Comparison of ENCODE assay signal across 16 cellular contexts in the genomic region with DNA sequence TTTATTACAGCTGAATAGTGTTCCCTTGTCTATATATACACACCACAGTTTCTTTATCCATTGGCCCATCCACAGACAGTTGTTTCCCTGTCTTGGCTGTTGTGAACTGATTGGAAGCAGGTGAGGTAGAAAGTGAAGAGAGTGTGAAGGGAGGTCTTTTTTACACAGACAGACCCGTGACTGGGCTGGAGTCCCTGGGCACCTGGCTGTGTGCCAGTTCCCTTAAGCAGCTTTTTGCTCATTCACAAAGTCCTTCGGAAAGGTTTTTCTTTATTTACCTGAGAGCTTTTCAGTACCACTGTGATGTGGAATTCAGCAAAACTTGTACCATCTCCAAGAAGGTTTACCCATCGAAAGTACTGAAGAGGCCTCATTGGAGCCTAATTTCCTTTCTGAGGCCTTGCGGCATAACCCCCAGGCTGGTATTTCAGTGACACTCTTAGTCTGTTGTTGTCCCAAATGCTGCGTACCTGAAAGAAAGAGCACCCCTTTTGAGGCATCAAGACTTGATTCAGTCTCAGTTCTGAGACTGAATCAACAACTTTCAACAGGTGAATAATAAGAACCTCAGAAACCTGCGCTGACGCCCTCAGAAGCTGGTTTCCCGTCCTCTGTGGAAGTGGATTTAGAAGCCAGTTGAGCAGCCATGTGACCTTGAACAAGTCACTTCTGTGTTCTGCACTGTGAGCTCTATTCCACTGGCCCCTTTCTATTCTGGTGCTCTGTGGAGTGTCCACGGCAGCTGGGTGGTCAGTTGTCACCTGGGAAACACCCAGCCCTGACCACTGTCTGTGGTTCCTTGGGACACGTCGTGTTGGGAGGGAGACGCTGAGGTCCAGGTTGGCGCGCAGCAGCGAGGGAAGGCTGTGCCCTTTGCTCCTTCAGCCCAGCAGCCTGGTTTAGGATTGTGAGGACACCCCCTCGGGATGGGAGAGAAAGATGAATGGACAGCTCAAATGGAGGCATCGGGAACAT. TPM values are rescaled to one million over a fixed set of nuclear protein-coding genes. Genes with fewer than 3 reads are reported as not detected.
A peak's percentile ranks its signal among the peaks of the same experiment; 100 is the strongest.
DNase-seq lines count a peak whose midpoint lies in the region; ATAC-seq and TF ChIP-seq lines count a peak whose summit lies in the region.
"Had no signal": no experiment of that assay in that cellular context is flagged by ENCODE, and none has a peak within 500 bp of the region (broad histone marks: within the 10 kb centered on the region; RNA-seq: fewer than 3 reads in every experiment).

No MANE protein-coding gene starts in this region.

- H3K27ac ChIP-seq in CD4-positive, CD25-positive, alpha-beta regulatory T cell (ENCODE audit: insufficient read depth, low read length, poor library complexity, severe bottlenecking): peak overlapping the region; percentile 26
- H3K27ac ChIP-seq in CD8-positive, alpha-beta T cell (ENCODE audit: low read depth, low read length): no peak overlapping the region
- peak overlapping the region in 1 of 2 donors; percentile 19 for H3K27ac ChIP-seq in tibial artery
- H3K27ac ChIP-seq: esophagus squamous epithelium, KMS-11 had no signal

- H3K4me1 Mint-ChIP-seq in CD4-positive, CD25-positive, alpha-beta regulatory T cell: peaks cover 14 to 32% (median 21%) of the 10 kb centered on the region in 4 donors
- H3K4me1 Mint-ChIP-seq in CD8-positive, alpha-beta T cell (ENCODE audit: low read depth): peaks cover 28% of the 10 kb centered on the region
- H3K4me1 Mint-ChIP-seq in activated T-helper 17 cell treated with anti-CD3 and anti-CD28 coated beads, Interleukin-2, amount 50 U/mL, for 72 hours: peaks cover 59% of the 10 kb centered on the region
- peaks cover 0 to 9% (median 4%) of the 10 kb centered on the region in 3 donors for H3K4me1 Mint-ChIP-seq in naive B cell

- H3K36me3 ChIP-seq in CD4-positive, CD25-positive, alpha-beta regulatory T cell (ENCODE audit: control insufficient read depth, insufficient read depth, low read length): peaks cover 81% of the 10 kb centered on the region
- peaks cover 34% of the 10 kb centered on the region for H3K36me3 ChIP-seq in CD8-positive, alpha-beta T cell (ENCODE audit: insufficient read depth, low read length)
- peaks cover 48 to 88% (median 54%) of the 10 kb centered on the region in 3 donors for H3K36me3 ChIP-seq in tibial artery

- peaks cover 48% of the 10 kb centered on the region for H3K36me3 Mint-ChIP-seq in CD4-positive, CD25-positive, alpha-beta regulatory T cell
- peaks cover 89% of the 10 kb centered on the region for H3K36me3 Mint-ChIP-seq in CD8-positive, alpha-beta T cell
- H3K36me3 Mint-ChIP-seq in activated T-helper 17 cell treated with anti-CD3 and anti-CD28 coated beads, Interleukin-2, amount 50 U/mL, for 72 hours (ENCODE audit: low read depth): peaks cover 99% of the 10 kb centered on the region
- peaks cover 16 to 28% of the 10 kb centered on the region in 2 donors for H3K36me3 Mint-ChIP-seq in naive B cell

- no peaks in the 10 kb centered on the region for H3K4me1 ChIP-seq in CD4-positive, CD25-positive, alpha-beta regulatory T cell (ENCODE audit: control insufficient read depth, insufficient read depth, low read length, poor library complexity, severe bottlenecking)
- H3K4me1 ChIP-seq in CD8-positive, alpha-beta T cell (ENCODE audit: insufficient read depth, low read length): peaks cover 31% of the 10 kb centered on the region
- peaks cover 0 to 8% (median 0%) of the 10 kb centered on the region in 4 donors for H3K4me1 ChIP-seq in tibial artery
- H3K4me1 ChIP-seq: esophagus squamous epithelium had no signal

- peak overlapping the region; percentile 68 to 79 (median 72) for H3K27ac Mint-ChIP-seq in CD4-positive, CD25-positive, alpha-beta regulatory T cell
- H3K27ac Mint-ChIP-seq in CD8-positive, alpha-beta T cell: peak overlapping the region; percentile 84
- H3K27ac Mint-ChIP-seq in activated T-helper 17 cell treated with anti-CD3 and anti-CD28 coated beads, Interleukin-2, amount 50 U/mL, for 72 hours: peak overlapping the region; percentile 86
- peak overlapping the region; percentile 23 to 76 (median 58) for H3K27ac Mint-ChIP-seq in naive B cell
- H3K27ac Mint-ChIP-seq: stimulated activated memory B cell treated with anti-CD40 and anti-IgM and Interleukin-4, amounts not matched to agents 10 μg/mL and 1 μg/mL and 100 μg/mL, for 72 hours had no signal

- POLR2A ChIA-PET in CD8-positive, alpha-beta T cell (lab: Charles Lee): interaction anchor here (1.0 kb wide), 1 partner anchor 13 kb away, joined by 3 read pairs; no protein-coding TSS in a partner anchor

- DNase-seq in CD4-positive, CD25-positive, alpha-beta regulatory T cell: peak in 1 of 3 donors; percentile 18
- DNase-seq in CD8-positive, alpha-beta T cell: no peak
- DNase-seq in naive B cell (no peak), tibial artery (no peak), SIG-M5 (lab: John Stamatoyannopoulos, UW) (no peak)
- DNase-seq: cortex of kidney; esophagus squamous epithelium; GDM1; left colon; NCI-H526 treated with DMSO at 0.1 percent for 48 hours; retina; stimulated activated CD4-positive, alpha-beta T cell treated with anti-CD3 and anti-CD28 coated beads, Interleukin-4, amount 100 ng/mL, for 4 hours had no signal

- H3K4me3 ChIP-seq in CD4-positive, CD25-positive, alpha-beta regulatory T cell (ENCODE audit: low read depth, low read length): no peak overlapping the region
- no peak overlapping the region for H3K4me3 ChIP-seq in CD8-positive, alpha-beta T cell (ENCODE audit: low read depth, low read length)
- no peak overlapping the region for H3K4me3 ChIP-seq in tibial artery
- H3K4me3 ChIP-seq: esophagus squamous epithelium had no signal

- intact Hi-C loops in CD8-positive, alpha-beta T cell (cut with DNase I, micrococcal nuclease): no loop called here
- intact Hi-C loops in tibial artery (cut with DNase I; ENCODE audit: low total_unique reads): no loop called here

- no peaks in the 10 kb centered on the region for H3K9me3 ChIP-seq in CD4-positive, CD25-positive, alpha-beta regulatory T cell (ENCODE audit: control insufficient read depth in 2 of 2, low read length in 2 of 2)
- no peaks in the 10 kb centered on the region for H3K9me3 ChIP-seq in CD8-positive, alpha-beta T cell (ENCODE audit: low read length)
- no peaks in the 10 kb centered on the region for H3K9me3 ChIP-seq in tibial artery
- H3K9me3 ChIP-seq: esophagus squamous epithelium had no signal

- peak overlapping the region in 1 of 4 donors; percentile 45 for H3K4me3 Mint-ChIP-seq in CD4-positive, CD25-positive, alpha-beta regulatory T cell
- H3K4me3 Mint-ChIP-seq in CD8-positive, alpha-beta T cell: no peak overlapping the region
- peak overlapping the region; percentile 82 for H3K4me3 Mint-ChIP-seq in activated T-helper 17 cell treated with anti-CD3 and anti-CD28 coated beads, Interleukin-2, amount 50 U/mL, for 72 hours
- peak overlapping the region in 1 of 8 donors; percentile 5 for H3K4me3 Mint-ChIP-seq in naive B cell
- H3K4me3 Mint-ChIP-seq: stimulated activated memory B cell treated with anti-CD40 and anti-IgM and Interleukin-4, amounts not matched to agents 10 μg/mL and 1 μg/mL and 100 μg/mL, for 72 hours had no signal

- no peak for TF ChIP-seq CTCF in CD8-positive, alpha-beta T cell (IDR thresholded peaks at IDR 0.05)
- no peak for TF ChIP-seq CTCF in tibial artery (IDR thresholded peaks at IDR 0.05)

- H3K9me3 Mint-ChIP-seq in CD4-positive, CD25-positive, alpha-beta regulatory T cell: no peaks in the 10 kb centered on the region
- no peaks in the 10 kb centered on the region for H3K9me3 Mint-ChIP-seq in CD8-positive, alpha-beta T cell
- H3K9me3 Mint-ChIP-seq in activated T-helper 17 cell treated with anti-CD3 and anti-CD28 coated beads, Interleukin-2, amount 50 U/mL, for 72 hours: no peaks in the 10 kb centered on the region
- H3K9me3 Mint-ChIP-seq in naive B cell: no peaks in the 10 kb centered on the region
- H3K9me3 Mint-ChIP-seq: stimulated activated memory B cell treated with anti-CD40 and anti-IgM and Interleukin-4, amounts not matched to agents 10 μg/mL and 1 μg/mL and 100 μg/mL, for 72 hours had no signal

- no peaks in the 10 kb centered on the region for H3K27me3 ChIP-seq in CD4-positive, CD25-positive, alpha-beta regulatory T cell (ENCODE audit: control insufficient read depth, insufficient read depth, low read length)
- no peaks in the 10 kb centered on the region for H3K27me3 ChIP-seq in CD8-positive, alpha-beta T cell (ENCODE audit: insufficient read depth, low read length)
- H3K27me3 ChIP-seq in tibial artery: no peaks in the 10 kb centered on the region
- H3K27me3 ChIP-seq: esophagus squamous epithelium had no signal

- no peaks in the 10 kb centered on the region for H3K27me3 Mint-ChIP-seq in CD4-positive, CD25-positive, alpha-beta regulatory T cell
- H3K27me3 Mint-ChIP-seq in CD8-positive, alpha-beta T cell (ENCODE audit: low read depth): no peaks in the 10 kb centered on the region
- no peaks in the 10 kb centered on the region for H3K27me3 Mint-ChIP-seq in activated T-helper 17 cell treated with anti-CD3 and anti-CD28 coated beads, Interleukin-2, amount 50 U/mL, for 72 hours
- H3K27me3 Mint-ChIP-seq in naive B cell: no peaks in the 10 kb centered on the region
- H3K27me3 Mint-ChIP-seq: stimulated activated memory B cell treated with anti-CD40 and anti-IgM and Interleukin-4, amounts not matched to agents 10 μg/mL and 1 μg/mL and 100 μg/mL, for 72 hours had no signal

- CTCF ChIA-PET in CD8-positive, alpha-beta T cell (lab: Charles Lee): interaction anchor here (1.0 to 3.5 kb wide), 4 partner anchors 12 to 186 kb away, joined by 3 to 30 read pairs (median 6); no protein-coding TSS in a partner anchor

- peak in 1 of 2 donors; percentile 5 for ATAC-seq in CD4-positive, CD25-positive, alpha-beta regulatory T cell (ENCODE audit: low read depth in 2 of 2)
- peak; percentile 63 for ATAC-seq in CD8-positive, alpha-beta T cell
- peak; percentile 89 for ATAC-seq in activated T-helper 17 cell treated with anti-CD3 and anti-CD28 coated beads, Interleukin-2, amount 50 U/mL, for 72 hours (replicated peaks)
- no peak for ATAC-seq in naive B cell (ENCODE audit: low read depth in 2 of 2)
- ATAC-seq in HG02970 (IDR thresholded peaks at IDR 0.05; ENCODE audit: low FRiP score, unreplicated experiment): no peak
- ATAC-seq: left colon; stimulated activated memory B cell treated with anti-CD40 and anti-IgM and Interleukin-4, amounts not matched to agents 10 μg/mL and 1 μg/mL and 100 μg/mL, for 72 hours had no signal

RNA-seq across cellular contexts. Expression of a gene that starts 53.9 kb away (rescaled TPM):
- total RNA-seq in CD4-positive, CD25-positive, alpha-beta regulatory T cell: 0.54 TPM
- polyA plus RNA-seq in CD4-positive, CD25-positive, alpha-beta regulatory T cell: under 1 TPM in 2 of 4 donors, not detected in 2; 0.16 to 0.30 TPM
- total RNA-seq in CD8-positive, alpha-beta T cell: 1 to 10 TPM in 1 of 2 experiments, under 1 TPM in 1; 1.00 to 1.7 TPM
- total RNA-seq in activated T-helper 17 cell treated with anti-CD3 and anti-CD28 coated beads, Interleukin-2, amount 50 U/mL, for 72 hours: under 1 TPM; 0.30 to 0.66 TPM
- under 1 TPM in 3 of 6 donors, not detected in 3; 0.08 to 0.87 (median 0.32) TPM for polyA plus RNA-seq in naive B cell (ENCODE audit: low read depth in 6 of 6)

Comparison
In these comparisons a context has a peak if more than half of its experiments do, and no peak if none do; other contexts are left out.
1. ATAC-seq: peak in CD8-positive, alpha-beta T cell (single experiment) and activated T-helper 17 cell treated with anti-CD3 and anti-CD28 coated beads, Interleukin-2, amount 50 U/mL, for 72 hours (single experiment); none in naive B cell (0 of 2) and HG02970 (single experiment).
2. Peak in every context shown above with its lines, with median percentiles within 50 percentile points of each other: H3K27ac Mint-ChIP-seq.